14 cellular contexts compared by ENCODE assay signal in genomic region chr5:84480873-84481637, GRCh38.
"Had no signal": no experiment of that assay in that cellular context is flagged by ENCODE, and none has a peak within 500 bp of the region (broad histone marks: within the 10 kb centered on the region; RNA-seq: fewer than 3 reads in every experiment).

No MANE protein-coding gene starts in this region.

- ATAC-seq: effector memory CD8-positive, alpha-beta T cell; left lobe of liver; pancreas; upper lobe of right lung had no signal

- H3K27ac ChIP-seq: pancreas, sigmoid colon, spleen, testis, upper lobe of right lung had no signal

- H3K9me3 ChIP-seq: pancreas, sigmoid colon, spleen, testis, upper lobe of right lung had no signal

- H3K4me3 ChIP-seq: pancreas, sigmoid colon, spleen, testis, upper lobe of right lung had no signal

- H3K4me1 ChIP-seq: pancreas, sigmoid colon, spleen, testis, upper lobe of right lung had no signal

- DNase-seq: activated CD4-positive, alpha-beta T cell treated with anti-CD3 and anti-CD28 coated beads, Interleukin-2, amount 50 U/mL, for 1 hour; activated CD8-positive, alpha-beta memory T cell treated with anti-CD3 and anti-CD28 coated beads for 24 hours; activated naive CD8-positive, alpha-beta T cell treated with anti-CD3 and anti-CD28 coated beads for 36 hours; amygdala; effector memory CD8-positive, alpha-beta T cell; hippocampal formation; islet precursor cell; naive B cell; pancreas; sigmoid colon; spleen; testis; upper lobe of right lung had no signal

- H3K36me3 ChIP-seq: pancreas, sigmoid colon, spleen, upper lobe of right lung had no signal

- H3K27me3 ChIP-seq: pancreas, sigmoid colon, spleen, testis, upper lobe of right lung had no signal
